In genomic region chr12:31961137-31961536, GRCh38 we compare ENCODE assay signal across 9 cellular contexts. TPM values are rescaled to one million over a fixed set of nuclear protein-coding genes. Genes with fewer than 3 reads are reported as not detected.
DNase-seq lines count a peak whose midpoint lies in the region; ATAC-seq and TF ChIP-seq lines count a peak whose summit lies in the region.
"Had no signal": no experiment of that assay in that cellular context is flagged by ENCODE, and none has a peak within 500 bp of the region (broad histone marks: within the 10 kb centered on the region; RNA-seq: fewer than 3 reads in every experiment).

No MANE protein-coding gene starts in this region.

- H3K4me3 ChIP-seq in NB4 (ENCODE audit: low read depth, low read length) = peak overlapping the region; percentile 70
- peak overlapping the region; percentile 94 for H3K4me3 ChIP-seq in endocrine pancreas (ENCODE audit: control insufficient read depth, insufficient read depth, low read length)

- ATAC-seq in HG02981 (IDR thresholded peaks at IDR 0.05; ENCODE audit: unreplicated experiment) = no peak
- no peak for ATAC-seq in GM21515 (IDR thresholded peaks at IDR 0.05; ENCODE audit: unreplicated experiment)

- no peaks in the 10 kb centered on the region for H3K36me3 ChIP-seq in endocrine pancreas (ENCODE audit: control insufficient read depth, insufficient read depth, low read length)

- H3K9me3 Mint-ChIP-seq in nephron progenitor cell = peaks cover 59% of the 10 kb centered on the region

- no peaks in the 10 kb centered on the region for H3K27me3 Mint-ChIP-seq in nephron progenitor cell (ENCODE audit: low read depth, poor library complexity)

- no peak for TF ChIP-seq POLR2A in NB4 (IDR thresholded peaks at IDR 0.05; ENCODE audit: extremely low read depth, insufficient read length)

- peaks cover 51% of the 10 kb centered on the region for H3K4me1 Mint-ChIP-seq in nephron progenitor cell

- peaks cover 6% of the 10 kb centered on the region for H3K4me1 ChIP-seq in endocrine pancreas (ENCODE audit: control insufficient read depth, insufficient read depth, low read length)

- no peak overlapping the region for H3K27ac Mint-ChIP-seq in nephron progenitor cell

- no peak overlapping the region for H3K9ac ChIP-seq in endocrine pancreas (ENCODE audit: control insufficient read depth, insufficient read depth, low read length)

- H3K4me3 Mint-ChIP-seq in nephron progenitor cell = peak overlapping the region; percentile 96

- in situ Hi-C loops in Caki2 (cut with HindIII; ENCODE audit: low pct_unique_long_range_greater_than_20kb, low sequenced_read_pairs) = loop anchor here (10.0 to 25.0 kb wide), 2 partner anchors 94 to 224 kb away; partner anchors contain the start of gene AMN1

- no peaks in the 10 kb centered on the region for H3K27me3 ChIP-seq in endocrine pancreas (ENCODE audit: control insufficient read depth, insufficient read depth, low read length)

- H3K9me3 ChIP-seq in endocrine pancreas (ENCODE audit: control insufficient read depth, low read length) = no peaks in the 10 kb centered on the region

- TF ChIP-seq CTCF in NB4 (IDR thresholded peaks at IDR 0.05; ENCODE audit: low read depth, low read length) (no peak), nephron progenitor cell (IDR thresholded peaks at IDR 0.05) (no peak)

- peaks cover 70% of the 10 kb centered on the region for H3K36me3 Mint-ChIP-seq in nephron progenitor cell (ENCODE audit: low read depth)

- DNase-seq in Caki2 (ENCODE audit: low read depth) = peak; percentile 56
- no peak for DNase-seq in NB4 (ENCODE audit: low read depth)
- DNase-seq in nephron progenitor cell = no peak
- DNase-seq in LoVo (ENCODE audit: low spot score) = no peak
- no peak for DNase-seq in stimulated activated CD4-positive, alpha-beta T cell treated with anti-CD3 and anti-CD28 coated beads, Interleukin-1b, Interleukin-23, amount 100 ng/mL, for 48 hours
- DNase-seq: activated CD4-positive, alpha-beta T cell treated with anti-CD3 and anti-CD28 coated beads for 48 hours had no signal

RNA-seq across cellular contexts. Expression of gene RESF1, which starts 1.9 kb away (rescaled TPM):
- 7.9 and 11.1 TPM in 2 replicates for total RNA-seq in Caki2 (2014; rRNA removed; shearing (Covaris generic); ENCODE audit: low replicate concordance)
